In genomic region chr17:21126645-21127507, GRCh38 we compare ENCODE assay signal across 8 cellular contexts. TPM values are rescaled to one million over a fixed set of nuclear protein-coding genes. Genes with fewer than 3 reads are reported as not detected.
DNase-seq lines count a peak whose midpoint lies in the region; ATAC-seq and TF ChIP-seq lines count a peak whose summit lies in the region.

A gene with protein sequence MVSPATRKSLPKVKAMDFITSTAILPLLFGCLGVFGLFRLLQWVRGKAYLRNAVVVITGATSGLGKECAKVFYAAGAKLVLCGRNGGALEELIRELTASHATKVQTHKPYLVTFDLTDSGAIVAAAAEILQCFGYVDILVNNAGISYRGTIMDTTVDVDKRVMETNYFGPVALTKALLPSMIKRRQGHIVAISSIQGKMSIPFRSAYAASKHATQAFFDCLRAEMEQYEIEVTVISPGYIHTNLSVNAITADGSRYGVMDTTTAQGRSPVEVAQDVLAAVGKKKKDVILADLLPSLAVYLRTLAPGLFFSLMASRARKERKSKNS (plus strand): TSS chr17:21126964. CDS start chr17:21126972, 8 bp downstream.

- CTCF ChIA-PET in PC-3 (lab: Charles Lee): interaction anchor here (0.5 to 1.3 kb wide), 2 partner anchors 161 to 330 kb away, joined by 3 to 7 read pairs; no protein-coding TSS in a partner anchor

- H3K9me2 ChIP-seq in PC-3 (replicated peaks; ENCODE audit: low read length): no peaks in the 10 kb centered on the region

- H3K4me1 ChIP-seq in PC-3 (ENCODE audit: insufficient read depth, low read length): peaks cover 11% of the 10 kb centered on the region
- H3K4me1 ChIP-seq in mucosa of rectum (ENCODE audit: control insufficient read depth in 2 of 2, insufficient read depth in 2 of 2, low read length in 2 of 2): peaks cover 11 to 14% of the 10 kb centered on the region in 2 donors

- peak within 1 kb of the TSS; percentile 86 for H3K4me3 ChIP-seq in PC-3 (ENCODE audit: low read length)
- peak within 1 kb of the TSS; percentile 93 for H3K4me3 ChIP-seq in epithelial cell of proximal tubule (ENCODE audit: low read depth, low read length)
- H3K4me3 ChIP-seq in mucosa of rectum (ENCODE audit: low read length in 2 of 2): peak within 1 kb of the TSS; percentile 96 to 97

- H3K9ac ChIP-seq in PC-3 (ENCODE audit: low read length): peak within 1 kb of the TSS; percentile 85
- peak within 1 kb of the TSS; percentile 91 to 96 for H3K9ac ChIP-seq in mucosa of rectum (ENCODE audit: low read depth in 1 of 2, low read length in 2 of 2)

- H3K27ac Mint-ChIP-seq in IgD-negative memory B cell: peak within 1 kb of the TSS; percentile 95 to 98 (median 96)

- peak within 1 kb of the TSS; percentile 92 to 96 (median 95) for H3K4me3 Mint-ChIP-seq in IgD-negative memory B cell

- no peak for TF ChIP-seq CTCF in PC-3 (conservative IDR thresholded peaks at IDR 0.05; ENCODE audit: low read depth, low read length)
- no peak for TF ChIP-seq CTCF in epithelial cell of proximal tubule (conservative IDR thresholded peaks at IDR 0.05; ENCODE audit: low read depth, low read length)

- H3K4me1 Mint-ChIP-seq in IgD-negative memory B cell: peaks cover 13 to 32% (median 28%) of the 10 kb centered on the region in 3 donors

- H3K4me2 ChIP-seq in PC-3 (ENCODE audit: low read length): peak within 1 kb of the TSS; percentile 95

- no peaks in the 10 kb centered on the region for H3K27me3 ChIP-seq in PC-3 (ENCODE audit: low read length)
- no peaks in the 10 kb centered on the region for H3K27me3 ChIP-seq in mucosa of rectum (ENCODE audit: control insufficient read depth in 2 of 2, insufficient read depth in 2 of 2, low read length in 2 of 2)

- POLR2A ChIA-PET in PC-3 (lab: Charles Lee; ENCODE audit: unreplicated experiment): no interaction called here

- peak within 1 kb of the TSS; percentile 63 for H3K27ac ChIP-seq in PC-3 (ENCODE audit: low read length)
- H3K27ac ChIP-seq in mucosa of rectum (ENCODE audit: low read depth in 2 of 2, low read length in 2 of 2): peak within 1 kb of the TSS; percentile 94 to 96

- TSS peak; percentile 89 for BruUV-seq in PC-3 (replicated peaks; lab: Mats Ljungman, UMichigan)

- H3K9me3 ChIP-seq in PC-3 (ENCODE audit: low read length): no peaks in the 10 kb centered on the region
- no peaks in the 10 kb centered on the region for H3K9me3 ChIP-seq in mucosa of rectum (ENCODE audit: control insufficient read depth in 2 of 2, low read length in 2 of 2)

- H3K9me3 Mint-ChIP-seq in IgD-negative memory B cell: peaks cover 0 to 2% (median 0%) of the 10 kb centered on the region in 3 donors

- H3K79me2 ChIP-seq in PC-3 (ENCODE audit: low read length): peaks cover 47% of the 10 kb centered on the region

- H3K36me3 Mint-ChIP-seq in IgD-negative memory B cell: no peaks in the 10 kb centered on the region

- no peaks in the 10 kb centered on the region for H3K27me3 Mint-ChIP-seq in IgD-negative memory B cell

- peak within 1 kb of the TSS; percentile 83 for H2AFZ ChIP-seq in PC-3 (ENCODE audit: low read length)

- DNase-seq in DMS114 treated with DMSO at 0.1 percent for 48 hours (lab: John Stamatoyannopoulos, UW; ENCODE audit: unreplicated experiment) (peak; percentile 38), PC-3 (peak; percentile 99), epithelial cell of proximal tubule (ENCODE audit: low read depth) (peak; percentile 62)
- DNase-seq in activated T-cell treated with anti-CD3 and anti-CD28 coated beads, Interleukin-2, amount 50 U/mL, for 1 hour: peak; percentile 95
- DNase-seq in stimulated activated CD8-positive, alpha-beta memory T cell treated with anti-CD3 and anti-CD28 coated beads, Interleukin-4, amount 100 ng/mL, for 48 hours: peak; percentile 99

- ATAC-seq in GM21529 (IDR thresholded peaks at IDR 0.05; ENCODE audit: unreplicated experiment) (peak; percentile 95), PC-3 (peak; percentile 95)

- no peaks in the 10 kb centered on the region for H4K20me1 ChIP-seq in PC-3 (ENCODE audit: low read length)

- H3F3A ChIP-seq in PC-3 (ENCODE audit: low read length, unreplicated experiment): no peaks in the 10 kb centered on the region

- intact Hi-C loops in PC-3 (cut with micrococcal nuclease): no loop called here

- H3K36me3 ChIP-seq in PC-3 (ENCODE audit: low read depth, low read length) (no peaks in the 10 kb centered on the region), mucosa of rectum (ENCODE audit: control insufficient read depth in 2 of 2, insufficient read depth in 2 of 2, low read length in 2 of 2) (no peaks in the 10 kb centered on the region)

RNA-seq across cellular contexts. Expression of the gene that starts here (rescaled TPM):
- polyA plus RNA-seq in IgD-negative memory B cell: 13.3 TPM
- total RNA-seq in PC-3 (2014; rRNA removed) (29.5 and 38.4 TPM in 2 replicates), epithelial cell of proximal tubule (19.1 and 21.8 TPM in 2 replicates)

Comparison
In these comparisons a context has a peak if more than half of its experiments do, and no peak if none do; other contexts are left out.
1. Peak in every context shown above with its lines: DNase-seq, ATAC-seq, H3K4me3 ChIP-seq and H3K27ac ChIP-seq.
2. DNase-seq: peak in every context shown above with its lines; median percentile 99 in PC-3; 99 in stimulated activated CD8-positive, alpha-beta memory T cell treated with anti-CD3 and anti-CD28 coated beads, Interleukin-4, amount 100 ng/mL, for 48 hours; 95 in activated T-cell treated with anti-CD3 and anti-CD28 coated beads, Interleukin-2, amount 50 U/mL, for 1 hour; 62 in epithelial cell of proximal tubule; 38 in DMS114 treated with DMSO at 0.1 percent for 48 hours.